In the genomic region with DNA sequence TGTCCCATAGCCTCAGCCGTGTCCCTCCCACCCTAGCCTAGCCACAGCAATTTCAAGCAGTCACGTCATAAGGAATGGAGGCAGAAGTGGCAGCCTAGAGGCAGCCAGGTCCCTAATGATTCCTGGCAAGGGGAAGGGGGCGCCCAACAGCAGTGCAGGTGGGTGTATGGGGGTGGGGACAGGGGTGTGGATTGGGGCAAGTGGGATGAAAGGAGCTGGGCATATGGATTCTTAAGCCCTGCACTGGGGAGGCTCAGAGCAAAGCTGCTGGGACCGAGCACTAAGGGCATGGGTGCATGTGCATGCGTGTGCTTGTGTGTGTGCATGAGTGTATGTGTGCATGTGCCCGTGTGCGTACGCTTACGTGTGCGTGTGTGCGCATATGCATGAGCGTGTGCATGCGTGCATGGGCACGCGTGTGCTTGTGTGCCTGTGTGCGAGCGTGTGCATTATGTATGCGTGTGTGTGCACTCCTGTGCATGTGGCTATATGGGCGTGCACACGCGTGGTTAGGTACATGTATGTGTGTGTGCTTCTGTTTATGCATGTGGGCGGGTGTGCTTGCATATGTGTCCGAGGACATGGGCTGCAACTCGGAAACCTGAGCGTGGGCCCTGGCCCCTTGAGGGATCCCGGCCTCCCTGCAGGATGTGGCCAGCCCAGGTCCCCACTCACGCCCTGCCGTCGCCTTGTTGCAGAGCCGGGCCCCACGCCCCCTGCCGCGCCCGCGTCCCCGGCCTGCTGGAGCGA, we compare ENCODE assay signal across 1 cellular context.
TF ChIP-seq lines count a peak whose summit lies in the region.

No MANE protein-coding gene starts in this region.

TF ChIP-seq in IMR-90, 13 proteins besides CTCF, POLR2A, EP300 and RAD21:
- no peak for TF ChIP-seq BHLHE40 (IDR thresholded peaks at IDR 0.05; ENCODE audit: low read depth, low read length)
- TF ChIP-seq MAFK (IDR thresholded peaks at IDR 0.05; ENCODE audit: low read depth, low read length) = no peak
- TF ChIP-seq, protein P1, sequence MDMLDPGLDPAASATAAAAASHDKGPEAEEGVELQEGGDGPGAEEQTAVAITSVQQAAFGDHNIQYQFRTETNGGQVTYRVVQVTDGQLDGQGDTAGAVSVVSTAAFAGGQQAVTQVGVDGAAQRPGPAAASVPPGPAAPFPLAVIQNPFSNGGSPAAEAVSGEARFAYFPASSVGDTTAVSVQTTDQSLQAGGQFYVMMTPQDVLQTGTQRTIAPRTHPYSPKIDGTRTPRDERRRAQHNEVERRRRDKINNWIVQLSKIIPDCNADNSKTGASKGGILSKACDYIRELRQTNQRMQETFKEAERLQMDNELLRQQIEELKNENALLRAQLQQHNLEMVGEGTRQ (IDR thresholded peaks at IDR 0.05; ENCODE audit: low read depth, low read length) = no peak
- TF ChIP-seq MXI1 (IDR thresholded peaks at IDR 0.05; ENCODE audit: borderline replicate concordance, low read depth, low read length) = no peak
- TF ChIP-seq, protein P2, sequence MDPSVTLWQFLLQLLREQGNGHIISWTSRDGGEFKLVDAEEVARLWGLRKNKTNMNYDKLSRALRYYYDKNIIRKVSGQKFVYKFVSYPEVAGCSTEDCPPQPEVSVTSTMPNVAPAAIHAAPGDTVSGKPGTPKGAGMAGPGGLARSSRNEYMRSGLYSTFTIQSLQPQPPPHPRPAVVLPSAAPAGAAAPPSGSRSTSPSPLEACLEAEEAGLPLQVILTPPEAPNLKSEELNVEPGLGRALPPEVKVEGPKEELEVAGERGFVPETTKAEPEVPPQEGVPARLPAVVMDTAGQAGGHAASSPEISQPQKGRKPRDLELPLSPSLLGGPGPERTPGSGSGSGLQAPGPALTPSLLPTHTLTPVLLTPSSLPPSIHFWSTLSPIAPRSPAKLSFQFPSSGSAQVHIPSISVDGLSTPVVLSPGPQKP (IDR thresholded peaks at IDR 0.05; ENCODE audit: borderline replicate concordance, low read depth, low read length) = no peak
- no peak for TF ChIP-seq MAZ (IDR thresholded peaks at IDR 0.05; ENCODE audit: borderline replicate concordance, low read depth, low read length)
- TF ChIP-seq CEBPB (IDR thresholded peaks at IDR 0.05; ENCODE audit: low read depth, low read length) = no peak
- no peak for TF ChIP-seq FOS (IDR thresholded peaks at IDR 0.05; ENCODE audit: low read depth, low read length)
- TF ChIP-seq SMC3 (IDR thresholded peaks at IDR 0.05; ENCODE audit: low read depth, low read length) = no peak
- TF ChIP-seq NFE2L2 (IDR thresholded peaks at IDR 0.05; ENCODE audit: low read depth, low read length) = no peak
- no peak for TF ChIP-seq RCOR1 (IDR thresholded peaks at IDR 0.05; ENCODE audit: insufficient replicate concordance, low read length)
- TF ChIP-seq RFX5 (IDR thresholded peaks at IDR 0.05; ENCODE audit: low read depth, low read length) = no peak
- TF ChIP-seq CHD1 (IDR thresholded peaks at IDR 0.05; ENCODE audit: low read depth, low read length) = no peak
